Comparison of ENCODE assay signal across 8 cellular contexts in genomic region chr22:40857309-40857851, GRCh38. TPM values are rescaled to one million over a fixed set of nuclear protein-coding genes. Genes with fewer than 3 reads are reported as not detected.
DNase-seq lines count a peak whose midpoint lies in the region; ATAC-seq, FAIRE-seq and TF ChIP-seq lines count a peak whose summit lies in the region.
"Had no signal": no experiment of that assay in that cellular context is flagged by ENCODE, and none has a peak within 500 bp of the region (broad histone marks: within the 10 kb centered on the region; RNA-seq: fewer than 3 reads in every experiment).

No MANE protein-coding gene starts in this region.

- peak overlapping the region; percentile 88 for H3K9ac ChIP-seq in H9 (ENCODE audit: extremely low read depth, insufficient read length, low read length)

- no peak overlapping the region for H3K23ac ChIP-seq in H9 (ENCODE audit: insufficient read length, low read depth, low read length)

- no peak overlapping the region for H2BK20ac ChIP-seq in H9 (ENCODE audit: low read depth, low read length, poor library complexity, severe bottlenecking)

- no peaks in the 10 kb centered on the region for H3K9me3 Mint-ChIP-seq in H9
- no peaks in the 10 kb centered on the region for H3K9me3 Mint-ChIP-seq in activated B cell treated with CpG ODN at 0.5 μM for 24 hours

- H3K27me3 ChIP-seq in H9 (ENCODE audit: insufficient read depth, low read length) (no peaks in the 10 kb centered on the region), small intestine (ENCODE audit: control insufficient read depth in 2 of 2, insufficient read depth in 2 of 2, low read length in 2 of 2) (no peaks in the 10 kb centered on the region)

- no peaks in the 10 kb centered on the region for H3K27me3 Mint-ChIP-seq in H9 (ENCODE audit: low read depth)
- H3K27me3 Mint-ChIP-seq in activated B cell treated with CpG ODN at 0.5 μM for 24 hours, result no peaks in the 10 kb centered on the region

- DNase-seq in H9, result no peak
- no peak for DNase-seq in activated B cell treated with CpG ODN at 0.5 μM for 24 hours
- peak; percentile 5 for DNase-seq in germinal center (ENCODE audit: low spot score)
- DNase-seq in small intestine, result no peak
- DNase-seq in NCI-H146 (lab: John Stamatoyannopoulos, UW), result no peak
- no peak for DNase-seq in NCI-H524 (lab: John Stamatoyannopoulos, UW)
- no peak for DNase-seq in DMS79 (lab: John Stamatoyannopoulos, UW)

- no peaks in the 10 kb centered on the region for H3K9me3 ChIP-seq in H9 (ENCODE audit: control insufficient read depth, low read depth, low read length)
- no peaks in the 10 kb centered on the region for H3K9me3 ChIP-seq in small intestine (ENCODE audit: control insufficient read depth, low read depth)

- H2BK15ac ChIP-seq in H9 (ENCODE audit: low read depth, low read length), result no peak overlapping the region

- intact Hi-C loops in activated B cell treated with CpG ODN at 0.5 μM for 24 hours (cut with micrococcal nuclease), result loop anchor here (1.0 to 2.0 kb wide), 6 partner anchors 41 to 611 kb away; partner anchors contain the start of genes ACO2, MRTFA, PHF5A and TEF

- H3K14ac ChIP-seq in H9 (ENCODE audit: insufficient read depth, low read length), result peak overlapping the region; percentile 90

- H3K4me2 ChIP-seq in H9 (ENCODE audit: insufficient read depth, insufficient read length, low read length), result peak overlapping the region; percentile 84

- POLR2A ChIA-PET in activated B cell treated with CpG ODN at 0.5 μM for 24 hours (lab: Charles Lee), result interaction anchor here (0.6 to 1.8 kb wide), 16 partner anchors 12 to 943 kb away, joined by 3 to 18 read pairs (median 4); partner anchors contain the start of genes CCDC134, EP300, MRTFA and PHF5A

- H3K79me1 ChIP-seq in H9 (ENCODE audit: insufficient read depth, low read depth, low read length, poor library complexity, severe bottlenecking), result peaks cover 6% of the 10 kb centered on the region

- peaks cover 50% of the 10 kb centered on the region; the same call in 1 of the 2 replicates for H3K79me2 ChIP-seq in H9 (ENCODE audit: insufficient read depth, low read length)

- no peak overlapping the region for H2BK12ac ChIP-seq in H9 (ENCODE audit: insufficient read length, low read depth, low read length)

- FAIRE-seq in small intestine (lab: Jason Lieb, UNC), result no peak

- no peak overlapping the region for H4K5ac ChIP-seq in H9 (ENCODE audit: insufficient read length, low read depth, low read length)

- peak overlapping the region; percentile 99 for H3K4me3 Mint-ChIP-seq in H9
- H3K4me3 Mint-ChIP-seq in activated B cell treated with CpG ODN at 0.5 μM for 24 hours, result peak overlapping the region; percentile 98

- CTCF ChIA-PET in activated B cell treated with CpG ODN at 0.5 μM for 24 hours (lab: Charles Lee), result interaction anchor here (0.6 to 3.3 kb wide), 3 partner anchors 39 to 175 kb away, joined by 4 to 13 read pairs (median 6); no protein-coding TSS in a partner anchor

- H3K27ac Mint-ChIP-seq in H9 (peak overlapping the region; percentile 99 to 100 (median 100)), activated B cell treated with CpG ODN at 0.5 μM for 24 hours (peak overlapping the region; percentile 100)

- no peak overlapping the region for H2BK5ac ChIP-seq in H9 (ENCODE audit: insufficient read length, low read length)

- H3K4me1 ChIP-seq in H9 (ENCODE audit: insufficient read depth, low read length) (peaks cover 2% of the 10 kb centered on the region; the same call in 1 of the 2 replicates), small intestine (ENCODE audit: control insufficient read depth in 2 of 2, insufficient read depth in 1 of 2, low read depth in 1 of 2, low read length in 1 of 2) (peaks cover 7 to 10% of the 10 kb centered on the region in 2 donors)

- no peak overlapping the region for H2AFZ ChIP-seq in H9 (ENCODE audit: low read length)

- H4K8ac ChIP-seq in H9 (replicated peaks; ENCODE audit: insufficient read length, low read depth, low read length), result no peak overlapping the region

- no peak overlapping the region for H2BK120ac ChIP-seq in H9 (ENCODE audit: low read depth, low read length, poor library complexity, severe bottlenecking)

- TF ChIP-seq CTCF in H9 (conservative IDR thresholded peaks at IDR 0.05), result no peak
- no peak for TF ChIP-seq CTCF in activated B cell treated with CpG ODN at 0.5 μM for 24 hours (IDR thresholded peaks at IDR 0.05)

- H3K4me3 ChIP-seq in small intestine (ENCODE audit: low read depth in 1 of 2, low read length in 2 of 2), result peak overlapping the region; percentile 73 to 82

- H3K4me1 Mint-ChIP-seq in H9 (peaks cover 26 to 28% of the 10 kb centered on the region in 2 experiments), activated B cell treated with CpG ODN at 0.5 μM for 24 hours (peaks cover 44% of the 10 kb centered on the region)

- WGBS in H9 (ENCODE audit: extremely low coverage, insufficient read length, low lambda C conversion rate), result no CpG with 5 or more reads among the region's 18 CpGs
- 2 to 5% (median 3%) methylated on average over 18 of the region's 18 CpGs for WGBS in small intestine, 3 donors

- H3T11ph ChIP-seq in H9 (ENCODE audit: low read length), result no peak overlapping the region

- H3K36me3 Mint-ChIP-seq in H9 (ENCODE audit: insufficient read depth in 1 of 3, low read depth in 3 of 3) (peaks cover 5 to 21% (median 20%) of the 10 kb centered on the region in 3 experiments), activated B cell treated with CpG ODN at 0.5 μM for 24 hours (ENCODE audit: low read depth) (peaks cover 41% of the 10 kb centered on the region)

- peaks cover 0 to 2% of the 10 kb centered on the region in 2 donors for H3K36me3 ChIP-seq in small intestine (ENCODE audit: control insufficient read depth in 2 of 2, insufficient read depth in 2 of 2, low read length in 2 of 2)

- peak overlapping the region; percentile 55 for H3K18ac ChIP-seq in H9 (ENCODE audit: insufficient read length, low read depth, low read length)

- H3K4ac ChIP-seq in H9 (ENCODE audit: low read depth, low read length), result no peak overlapping the region

- H3K27ac ChIP-seq in H9 (ENCODE audit: insufficient read length, low read depth, low read length) (peak overlapping the region; percentile 97), small intestine (ENCODE audit: low read depth in 1 of 2, low read length in 1 of 2) (peak overlapping the region; percentile 77 to 99)

- H2AK5ac ChIP-seq in H9 (ENCODE audit: insufficient read length, low read length), result no peak overlapping the region

- peaks cover 5% of the 10 kb centered on the region for H3K23me2 ChIP-seq in H9 (ENCODE audit: insufficient read length, low read depth, low read length, poor library complexity, severe bottlenecking)

- peak; percentile 1 for ATAC-seq in activated B cell treated with CpG ODN at 0.5 μM for 24 hours (ENCODE audit: low read depth)

- H4K91ac ChIP-seq in H9 (ENCODE audit: insufficient read length, low read depth, low read length), result no peak overlapping the region

- no peak overlapping the region for H3K56ac ChIP-seq in H9 (ENCODE audit: insufficient read length, low read depth, low read length)

- no peaks in the 10 kb centered on the region for H4K20me1 ChIP-seq in H9 (ENCODE audit: control insufficient read depth, insufficient read depth, insufficient read length)

RNA-seq across cellular contexts. Expression of gene XPNPEP3, which starts 0.4 kb away (rescaled TPM):
- total RNA-seq in H9 (2021) (17.1 and 18.3 TPM in 2 replicates), activated B cell treated with CpG ODN at 0.5 μM for 24 hours (20.3 and 20.8 TPM in 2 replicates)
- 1 to 10 TPM in 2 of 3 donors, under 1 TPM in 1; 0.89 to 4.1 (median 1.1) TPM for polyA plus RNA-seq in small intestine

RNA-seq across cellular contexts. Expression of gene ST13, which starts 0.9 kb away (rescaled TPM):
- 345 and 353 TPM in 2 replicates for total RNA-seq in H9 (2021)
- 183 and 221 TPM in 2 replicates for total RNA-seq in activated B cell treated with CpG ODN at 0.5 μM for 24 hours
- polyA plus RNA-seq in small intestine, result 100 to 1,000 TPM in 2 of 3 donors, 10 to 100 TPM in 1; 69.6 to 143 (median 112) TPM

RNA-seq across cellular contexts. Expression of gene DNAJB7, which starts 4.5 kb away (rescaled TPM):
- total RNA-seq in H9 (2021) (not detected in 2 replicates), activated B cell treated with CpG ODN at 0.5 μM for 24 hours (not detected in 2 replicates)
- polyA plus RNA-seq in small intestine, result under 1 TPM; 0.25 to 0.89 (median 0.54) TPM
- total RNA-seq: subcutaneous adipose tissue had no signal

RNA-seq across cellular contexts. Expression of gene SLC25A17, which starts 38.2 kb away (rescaled TPM):
- 26.5 and 30.2 TPM in 2 replicates for total RNA-seq in H9 (2021)
- 14.8 and 19.3 TPM in 2 replicates for total RNA-seq in activated B cell treated with CpG ODN at 0.5 μM for 24 hours
- 10 to 100 TPM in 1 of 3 donors, 1 to 10 TPM in 2; 8.1 to 12.6 (median 9.5) TPM for polyA plus RNA-seq in small intestine
